Comparison of ENCODE assay signal across 11 cellular contexts in the genomic region with DNA sequence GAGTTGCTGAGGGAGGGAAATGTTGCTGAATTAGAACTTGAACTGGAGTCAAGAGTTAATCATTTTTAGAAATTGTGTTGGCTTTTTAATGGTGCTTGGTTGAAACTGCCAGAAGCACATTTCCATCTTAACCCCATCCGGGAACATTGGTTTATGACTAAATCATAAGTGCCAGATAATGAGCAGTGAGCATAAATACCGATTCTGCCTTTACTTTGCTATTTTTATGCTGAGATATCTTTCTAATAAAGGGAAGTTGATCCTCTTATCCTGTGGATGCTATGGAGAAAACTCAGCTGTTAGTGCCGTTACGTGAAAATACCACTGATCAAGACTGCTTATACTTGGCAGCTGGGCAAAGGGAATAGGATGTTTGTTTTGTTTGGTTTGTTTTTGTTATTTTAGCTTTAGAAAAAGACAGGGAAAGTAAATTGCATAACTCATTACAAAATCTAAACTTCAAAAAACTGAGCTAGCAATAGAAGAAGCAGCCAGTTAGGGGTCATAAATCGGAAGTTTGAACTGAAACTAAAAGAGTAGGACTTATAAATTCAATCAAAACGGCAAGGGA.
A peak's percentile ranks its signal among the peaks of the same experiment; 100 is the strongest.
DNase-seq lines count a peak whose midpoint lies in the region; ATAC-seq and TF ChIP-seq lines count a peak whose summit lies in the region.
"Had no signal": no experiment of that assay in that cellular context is flagged by ENCODE, and none has a peak within 500 bp of the region (broad histone marks: within the 10 kb centered on the region; RNA-seq: fewer than 3 reads in every experiment).

No MANE protein-coding gene starts in this region.

- peaks cover 58% of the 10 kb centered on the region for H3K4me1 Mint-ChIP-seq in HFFc6 (ENCODE audit: low read depth)
- H3K4me1 Mint-ChIP-seq in immature natural killer cell, result no peaks in the 10 kb centered on the region
- H3K4me1 Mint-ChIP-seq: activated CD4-positive, alpha-beta memory T cell treated with anti-CD3 and anti-CD28 coated beads, Interleukin-2, amount 10 ng/mL, durations not matched to agents 7 days and 5 days had no signal

- H3K9ac ChIP-seq in mucosa of rectum (ENCODE audit: low read depth in 1 of 2, low read length in 2 of 2), result no peak overlapping the region

- intact Hi-C loops in adrenal gland (cut with DNase I) (no loop called here), thyroid gland (cut with DNase I) (no loop called here)

- H3K36me3 Mint-ChIP-seq in HFFc6 (ENCODE audit: low read depth) (no peaks in the 10 kb centered on the region), immature natural killer cell (no peaks in the 10 kb centered on the region)

- H3K4me3 ChIP-seq in epithelial cell of proximal tubule (ENCODE audit: low read depth, low read length) (peak overlapping the region; percentile 51), mucosa of rectum (ENCODE audit: low read length in 2 of 2) (peak overlapping the region; percentile 16 to 61), adrenal gland (peak overlapping the region in 1 of 4 donors; percentile 35), thyroid gland (replicated peaks in 1 of 3) (no peak overlapping the region)
- H3K4me3 ChIP-seq: lung had no signal

- H3K4me3 Mint-ChIP-seq in HFFc6 (peak overlapping the region; percentile 88), immature natural killer cell (no peak overlapping the region)
- H3K4me3 Mint-ChIP-seq: activated CD4-positive, alpha-beta memory T cell treated with anti-CD3 and anti-CD28 coated beads, Interleukin-2, amount 10 ng/mL, durations not matched to agents 7 days and 5 days had no signal

- TF ChIP-seq POLR2A in adrenal gland (IDR thresholded peaks at IDR 0.05) (no peak), thyroid gland (IDR thresholded peaks at IDR 0.05) (no peak)

- H3K27me3 ChIP-seq in mucosa of rectum (ENCODE audit: control insufficient read depth in 2 of 2, insufficient read depth in 2 of 2, low read length in 2 of 2) (no peaks in the 10 kb centered on the region), adrenal gland (no peaks in the 10 kb centered on the region), thyroid gland (no peaks in the 10 kb centered on the region)

- no peak for ATAC-seq in HG02623 (IDR thresholded peaks at IDR 0.05; ENCODE audit: unreplicated experiment)

- H3K27ac Mint-ChIP-seq in HFFc6, result peak overlapping the region; percentile 81
- H3K27ac Mint-ChIP-seq in immature natural killer cell, result no peak overlapping the region
- H3K27ac Mint-ChIP-seq: activated CD4-positive, alpha-beta memory T cell treated with anti-CD3 and anti-CD28 coated beads, Interleukin-2, amount 10 ng/mL, durations not matched to agents 7 days and 5 days had no signal

- DNase-seq in A172 (ENCODE audit: low spot score) (peak; percentile 23), HFFc6 (peak; percentile 35), epithelial cell of proximal tubule (ENCODE audit: low read depth) (peak; percentile 26), immature natural killer cell (no peak), adrenal gland (no peak), thyroid gland (no peak)
- DNase-seq: activated CD4-positive, alpha-beta memory T cell treated with anti-CD3 and anti-CD28 coated beads, Interleukin-2, amount 10 ng/mL, durations not matched to agents 7 days and 5 days had no signal

- H3K9me3 Mint-ChIP-seq in HFFc6 (no peaks in the 10 kb centered on the region), immature natural killer cell (peaks cover 4 to 46% (median 20%) of the 10 kb centered on the region in 6 donors)

- H3K9me3 ChIP-seq in mucosa of rectum (ENCODE audit: control insufficient read depth in 2 of 2, low read length in 2 of 2), result no peaks in the 10 kb centered on the region
- H3K9me3 ChIP-seq in adrenal gland (replicated peaks in 1 of 3), result peaks cover 0 to 4% (median 0%) of the 10 kb centered on the region in 3 donors
- no peaks in the 10 kb centered on the region for H3K9me3 ChIP-seq in thyroid gland

- H3K27me3 Mint-ChIP-seq in HFFc6 (ENCODE audit: insufficient read depth) (no peaks in the 10 kb centered on the region), immature natural killer cell (ENCODE audit: low read depth in 3 of 3) (peaks cover 0 to 2% (median 0%) of the 10 kb centered on the region in 3 donors)
- H3K27me3 Mint-ChIP-seq: activated CD4-positive, alpha-beta memory T cell treated with anti-CD3 and anti-CD28 coated beads, Interleukin-2, amount 10 ng/mL, durations not matched to agents 7 days and 5 days had no signal

- no peaks in the 10 kb centered on the region for H3K36me3 ChIP-seq in mucosa of rectum (ENCODE audit: control insufficient read depth in 2 of 2, insufficient read depth in 2 of 2, low read length in 2 of 2)
- no peaks in the 10 kb centered on the region for H3K36me3 ChIP-seq in adrenal gland (replicated peaks in 1 of 2)
- no peaks in the 10 kb centered on the region for H3K36me3 ChIP-seq in thyroid gland

- TF ChIP-seq CTCF in HFFc6 (IDR thresholded peaks at IDR 0.05), result no peak
- TF ChIP-seq CTCF in epithelial cell of proximal tubule (conservative IDR thresholded peaks at IDR 0.05; ENCODE audit: low read depth, low read length), result no peak
- TF ChIP-seq CTCF in adrenal gland (IDR thresholded peaks at IDR 0.05), result no peak
- no peak for TF ChIP-seq CTCF in thyroid gland (IDR thresholded peaks at IDR 0.05)

- 32 to 42% (median 36%) methylated on average over 6 of the region's 6 CpGs for WGBS in adrenal gland, 4 donors
- WGBS in thyroid gland, 2 donors, result 42 to 63% methylated on average over 6 of the region's 6 CpGs

- no peaks in the 10 kb centered on the region for H3K4me1 ChIP-seq in mucosa of rectum (ENCODE audit: control insufficient read depth in 2 of 2, insufficient read depth in 2 of 2, low read length in 2 of 2)
- no peaks in the 10 kb centered on the region for H3K4me1 ChIP-seq in adrenal gland (replicated peaks in 1 of 2)
- H3K4me1 ChIP-seq in thyroid gland, result no peaks in the 10 kb centered on the region

- no peak overlapping the region for H3K27ac ChIP-seq in mucosa of rectum (ENCODE audit: low read depth in 2 of 2, low read length in 2 of 2)
- H3K27ac ChIP-seq in adrenal gland, result no peak overlapping the region
- H3K27ac ChIP-seq in thyroid gland, result peak overlapping the region in 1 of 3 donors; percentile 2
- H3K27ac ChIP-seq: RWPE1 had no signal

Comparison
In these comparisons a context has a peak if more than half of its experiments do, and no peak if none do; other contexts are left out.
1. DNase-seq: peak in A172 (single experiment), HFFc6 (single experiment) and epithelial cell of proximal tubule (single experiment); none in immature natural killer cell (0 of 3), adrenal gland (0 of 7) and thyroid gland (0 of 2).
2. H3K4me3 ChIP-seq: peak in epithelial cell of proximal tubule (single experiment) and mucosa of rectum (2 of 2); none in thyroid gland (0 of 3).